8 cellular contexts compared by ENCODE assay signal in genomic region chr14:29016050-29016900, GRCh38.
A peak's percentile ranks its signal among the peaks of the same experiment; 100 is the strongest.
DNase-seq lines count a peak whose midpoint lies in the region; ATAC-seq and TF ChIP-seq lines count a peak whose summit lies in the region.

No MANE protein-coding gene starts in this region.

- no peaks in the 10 kb centered on the region for H4K20me1 ChIP-seq in GM23338 (replicated peaks; ENCODE audit: insufficient read depth)

- TF ChIP-seq CTCF in GM23338 (conservative IDR thresholded peaks at IDR 0.05; ENCODE audit: low read depth in 2 of 2) (peak; percentile 89 to 94), epithelial cell of esophagus (IDR thresholded peaks at IDR 0.05; ENCODE audit: insufficient read depth, low read depth, low read length, missing control alignments) (peak; percentile 58), parathyroid adenoma (IDR thresholded peaks at IDR 0.05) (peak; percentile 84)

- no peaks in the 10 kb centered on the region for H3K4me1 ChIP-seq in GM23338 (ENCODE audit: insufficient read depth)
- H3K4me1 ChIP-seq in parathyroid adenoma: no peaks in the 10 kb centered on the region

- no peak overlapping the region for H3K4me3 Mint-ChIP-seq in GM23338

- H3K27me3 ChIP-seq in GM23338 (ENCODE audit: insufficient read depth) (no peaks in the 10 kb centered on the region), parathyroid adenoma (ENCODE audit: control insufficient read depth, insufficient read depth, low read length) (no peaks in the 10 kb centered on the region)

- peak; percentile 98 for ATAC-seq in GM23338
- ATAC-seq in GM18519 (IDR thresholded peaks at IDR 0.05; ENCODE audit: low FRiP score, unreplicated experiment): no peak
- no peak for ATAC-seq in GM21515 (IDR thresholded peaks at IDR 0.05; ENCODE audit: unreplicated experiment)

- H3K9me3 Mint-ChIP-seq in GM23338: no peaks in the 10 kb centered on the region; the same call in 2 of the 3 replicates

- H3K27ac Mint-ChIP-seq in GM23338: no peak overlapping the region

- H3K4me3 ChIP-seq in GM23338 (no peak overlapping the region), epithelial cell of esophagus (ENCODE audit: low read length) (no peak overlapping the region), parathyroid adenoma (ENCODE audit: low read depth, low read length) (no peak overlapping the region)

- no peaks in the 10 kb centered on the region for H3F3A ChIP-seq in GM23338 (replicated peaks; ENCODE audit: low read depth)

- no peak overlapping the region for H3K9ac ChIP-seq in parathyroid adenoma

- no peak overlapping the region for H2AFZ ChIP-seq in GM23338
- peak overlapping the region; percentile 40 for H2AFZ ChIP-seq in parathyroid adenoma

- peaks cover 2% of the 10 kb centered on the region for H3K9me3 ChIP-seq in parathyroid adenoma (ENCODE audit: control insufficient read depth, low read length)

- H3K36me3 ChIP-seq in GM23338 (ENCODE audit: insufficient read depth) (no peaks in the 10 kb centered on the region), parathyroid adenoma (ENCODE audit: control insufficient read depth, insufficient read depth, low read length) (no peaks in the 10 kb centered on the region)

- no peaks in the 10 kb centered on the region for H3K79me2 ChIP-seq in GM23338 (replicated peaks; ENCODE audit: insufficient read depth)
- no peaks in the 10 kb centered on the region for H3K79me2 ChIP-seq in parathyroid adenoma

- no peaks in the 10 kb centered on the region for H3K4me1 Mint-ChIP-seq in GM23338

- H3K27ac ChIP-seq in GM23338 (ENCODE audit: low read depth) (no peak overlapping the region), parathyroid adenoma (no peak overlapping the region)

- in situ Hi-C loops in Caki2 (cut with HindIII; ENCODE audit: low pct_unique_long_range_greater_than_20kb, low sequenced_read_pairs): no loop called here

- no peaks in the 10 kb centered on the region for H3K9me2 ChIP-seq in GM23338 (ENCODE audit: insufficient read depth)

- DNase-seq in Caki2 (ENCODE audit: low read depth) (peak; percentile 22), GM23338 (ENCODE audit: low spot score) (peak; percentile 86), NCI-H82 treated with DMSO at 0.1 percent for 48 hours (lab: John Stamatoyannopoulos, UW; ENCODE audit: unreplicated experiment) (peak; percentile 38), epithelial cell of esophagus (ENCODE audit: low read depth) (peak; percentile 39), DMS153 treated with DMSO at 0.1 percent for 48 hours (lab: John Stamatoyannopoulos, UW; ENCODE audit: unreplicated experiment) (no peak)

- H3K27me3 Mint-ChIP-seq in GM23338 (ENCODE audit: insufficient read depth, low read depth, poor library complexity): peaks cover 2% of the 10 kb centered on the region

- no peak overlapping the region for H3K4me2 ChIP-seq in GM23338
- no peak overlapping the region for H3K4me2 ChIP-seq in parathyroid adenoma (ENCODE audit: low read length)

- H3K36me3 Mint-ChIP-seq in GM23338 (ENCODE audit: low read depth): no peaks in the 10 kb centered on the region

TF ChIP-seq in GM23338, 12 proteins besides CTCF, POLR2A, EP300 and RAD21:
- TF ChIP-seq ZNF462 (CRISPR knock-in tag; IDR thresholded peaks at IDR 0.05) (peak; percentile 5; the same call in 1 of the 2 replicates), STAT1 (IDR thresholded peaks at IDR 0.05; ENCODE audit: unreplicated experiment) (no peak)
